8 cellular contexts compared by ENCODE assay signal in the genomic region with DNA sequence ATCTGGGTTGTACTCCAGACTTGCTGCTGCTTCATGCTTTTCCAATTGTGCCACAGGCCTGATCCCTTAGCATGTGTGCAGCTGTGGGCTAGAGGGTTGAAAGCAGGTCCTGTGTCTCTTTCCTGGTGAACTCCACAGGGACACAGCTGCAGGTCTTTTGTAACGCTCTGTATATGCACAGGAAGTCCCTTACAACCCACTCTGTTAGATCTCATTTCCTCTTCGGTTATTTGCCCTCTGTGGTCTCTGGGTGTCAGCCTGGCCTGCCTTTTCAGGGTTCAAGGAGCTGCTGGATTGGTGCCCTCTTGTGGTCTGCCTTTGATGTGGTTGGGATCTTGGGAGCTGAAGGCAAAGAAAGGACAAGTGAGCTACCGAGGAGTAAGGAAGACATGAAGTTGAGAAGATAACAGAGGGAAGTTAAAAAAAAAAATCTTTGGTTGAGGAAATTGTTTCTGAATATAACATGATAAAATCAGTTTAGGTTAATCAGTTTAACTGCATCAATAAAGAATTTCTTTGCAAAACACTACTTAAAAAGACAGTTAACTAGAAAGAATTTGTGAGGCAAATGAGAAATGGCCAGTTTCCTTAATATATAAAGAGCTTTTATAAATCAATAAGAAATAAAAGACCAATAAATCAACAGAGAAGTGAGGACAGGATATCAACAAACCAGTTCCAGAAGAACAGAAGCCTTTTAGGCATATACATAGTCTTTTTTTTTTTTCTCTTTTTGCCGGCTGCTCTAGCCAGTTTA. TPM values are rescaled to one million over a fixed set of nuclear protein-coding genes. Genes with fewer than 3 reads are reported as not detected.
DNase-seq lines count a peak whose midpoint lies in the region; ATAC-seq and TF ChIP-seq lines count a peak whose summit lies in the region.

No MANE protein-coding gene starts in this region.

- intact Hi-C loops in OCI-LY7 (cut with micrococcal nuclease; ENCODE audit: unreplicated experiment) = loop anchor here (1.0 kb wide), 2 partner anchors 43 to 103 kb away; partner anchors contain the start of gene TMCO1

- no peaks in the 10 kb centered on the region for H3K9me2 ChIP-seq in OCI-LY7 (ENCODE audit: insufficient read depth, low read length)

- CTCF ChIA-PET in OCI-LY7 (lab: Charles Lee; ENCODE audit: unreplicated experiment) = interaction anchor here (1.0 kb wide), 1 partner anchor 26 kb away, joined by 3 read pairs; no protein-coding TSS in a partner anchor

- H3K79me2 ChIP-seq in OCI-LY7 (ENCODE audit: insufficient read depth, low read depth, low read length) = peaks cover 55% of the 10 kb centered on the region; the same call in 1 of the 2 replicates

- ATAC-seq in GM18858 (IDR thresholded peaks at IDR 0.05; ENCODE audit: unreplicated experiment) (peak; percentile 82), HG03039 (IDR thresholded peaks at IDR 0.05; ENCODE audit: unreplicated experiment) (peak; percentile 83)

- no peak overlapping the region for H2AFZ ChIP-seq in OCI-LY7 (ENCODE audit: low read length)

- POLR2A ChIA-PET in OCI-LY7 (lab: Charles Lee) = interaction anchor here (0.7 to 1.2 kb wide), 5 partner anchors 10 to 269 kb away, joined by 3 to 5 read pairs (median 4); no protein-coding TSS in a partner anchor

- H4K20me1 ChIP-seq in OCI-LY7 (ENCODE audit: insufficient read depth, low read length) = peaks cover 11% of the 10 kb centered on the region; the same call in 1 of the 2 replicates

- peak; percentile 79 for DNase-seq in Ammon's horn (ENCODE audit: low spot score)
- DNase-seq in OCI-LY7 (ENCODE audit: low spot score) = peak; percentile 84
- DNase-seq in activated T-cell treated with anti-CD3 and anti-CD28 coated beads for 48 hours (ENCODE audit: low read depth) = peak; percentile 45
- DNase-seq in glomerular endothelial cell (ENCODE audit: extremely low read depth, low read depth, low spot score) = peak; percentile 37
- DNase-seq in stimulated activated CD4-positive, alpha-beta T cell treated with anti-CD3 and anti-CD28 coated beads, Interleukin-2, amount 100 ng/mL, for 48 hours = peak; percentile 25 to 32
- DNase-seq in iPS-NIHi11 (ENCODE audit: low spot score) = no peak

- peak overlapping the region; percentile 58 for H3K4me2 ChIP-seq in OCI-LY7 (ENCODE audit: low read length)

- TF ChIP-seq CTCF in OCI-LY7 (conservative IDR thresholded peaks at IDR 0.05; ENCODE audit: low read length) = peak; percentile 89

- peak overlapping the region; percentile 54 for H3K27ac ChIP-seq in OCI-LY7 (ENCODE audit: low read depth, low read length, poor library complexity, severe bottlenecking)

- no peak overlapping the region for H3K4me3 ChIP-seq in OCI-LY7 (ENCODE audit: low read depth, low read length, poor library complexity, severe bottlenecking)

- 0 out of 2 replicates have a peak, but pooled peaks cover 6% of the 10 kb centered on the region for H3K36me3 ChIP-seq in OCI-LY7 (ENCODE audit: insufficient read depth, low read length)

- peaks cover 18% of the 10 kb centered on the region for H3K4me1 ChIP-seq in OCI-LY7 (ENCODE audit: insufficient read depth, low read length, poor library complexity, severe bottlenecking)

- no TSS peak for BruUV-seq in OCI-LY7 (replicated peaks; lab: Mats Ljungman, UMichigan)

- H3K9me3 ChIP-seq in OCI-LY7 (ENCODE audit: low read length) = no peaks in the 10 kb centered on the region

RNA-seq across cellular contexts. Expression of gene UCK2, which starts 44.1 kb away (rescaled TPM):
- total RNA-seq in OCI-LY7 (2014; rRNA removed; shearing (Covaris generic)) = 65.6 and 75.8 TPM in 2 replicates
- 66.0 and 66.6 TPM in 2 replicates for total RNA-seq in OCI-LY7 (2022)
- 57.7 and 78.3 TPM in 2 replicates for total RNA-seq in glomerular endothelial cell
